11 cellular contexts compared by ENCODE assay signal in genomic region chr1:79741720-79742421, GRCh38.
DNase-seq lines count a peak whose midpoint lies in the region; ATAC-seq and TF ChIP-seq lines count a peak whose summit lies in the region.
"Had no signal": no experiment of that assay in that cellular context is flagged by ENCODE, and none has a peak within 500 bp of the region (broad histone marks: within the 10 kb centered on the region; RNA-seq: fewer than 3 reads in every experiment).

No MANE protein-coding gene starts in this region.

- no peaks in the 10 kb centered on the region for H3K27me3 ChIP-seq in H7 (ENCODE audit: control insufficient read depth, insufficient read depth, low read length)
- H3K27me3 ChIP-seq: testis had no signal

- intact Hi-C loops in left colon (cut with DNase I, micrococcal nuclease) = no loop called here

- DNase-seq in GM13976 (ENCODE audit: low spot score) (peak; percentile 7), superior temporal gyrus (ENCODE audit: extremely low spot score) (no peak), DMS79 (lab: John Stamatoyannopoulos, UW) (no peak), left colon (no peak), H7 (no peak)
- DNase-seq: endodermal cell, NCI-H1105 treated with DMSO at 0.1 percent for 48 hours, testis had no signal

- H3K4me3 ChIP-seq in H7 (ENCODE audit: insufficient read depth, low read depth, low read length) = no peak overlapping the region
- H3K4me3 ChIP-seq: testis had no signal

- H3K36me3 ChIP-seq in H7 (replicated peaks; ENCODE audit: control insufficient read depth, insufficient read depth, low read length) = no peaks in the 10 kb centered on the region

- no peak for TF ChIP-seq CTCF in GM13976 (IDR thresholded peaks at IDR 0.05; ENCODE audit: borderline replicate concordance, control extremely low read depth, extremely low read depth, insufficient read depth, missing control alignments)

- in situ Hi-C loops in GM13976 (cut with MboI; ENCODE audit: low sequenced_read_pairs, unreplicated experiment) = no loop called here

- ATAC-seq in GM19452 (IDR thresholded peaks at IDR 0.05; ENCODE audit: unreplicated experiment) (peak; percentile 94), HG02852 (IDR thresholded peaks at IDR 0.05; ENCODE audit: unreplicated experiment) (peak; percentile 91), HG03469 (IDR thresholded peaks at IDR 0.05; ENCODE audit: unreplicated experiment) (peak; percentile 69), left colon (no peak)
